In the genomic region with DNA sequence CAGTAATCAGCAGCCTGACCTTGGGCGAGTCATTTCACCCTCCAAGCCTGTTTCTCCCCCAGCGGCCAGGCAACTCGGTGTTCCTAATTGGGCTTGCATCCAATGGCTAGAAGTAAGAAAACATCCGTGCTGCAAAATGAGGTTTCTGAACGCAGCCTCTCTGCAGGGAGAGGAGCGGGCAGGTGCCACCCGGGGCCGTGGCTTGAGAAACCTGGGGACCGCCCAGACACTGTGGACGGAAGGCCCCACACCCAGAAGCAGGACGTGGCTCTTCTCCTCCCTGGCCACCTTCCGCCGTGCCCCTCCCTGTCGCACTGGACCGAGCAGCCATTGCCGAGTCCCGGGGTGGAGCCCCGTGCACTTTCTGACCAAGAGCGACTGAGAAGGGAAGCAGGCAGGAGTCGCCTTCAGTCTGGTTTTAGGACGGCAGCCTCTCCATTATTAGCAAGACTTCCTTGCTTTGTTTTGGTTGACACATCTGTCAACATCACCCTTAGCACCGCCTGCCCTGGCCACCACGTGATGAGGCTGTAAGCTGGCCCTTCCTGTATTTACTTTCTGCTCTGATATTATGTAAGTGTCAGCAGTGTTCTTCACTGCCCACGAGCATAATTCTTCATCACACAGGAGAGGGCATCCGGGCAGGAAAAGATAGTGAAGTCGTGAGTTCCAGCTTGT, we compare ENCODE assay signal across 7 cellular contexts. TPM values are rescaled to one million over a fixed set of nuclear protein-coding genes. Genes with fewer than 3 reads are reported as not detected.
A peak's percentile ranks its signal among the peaks of the same experiment; 100 is the strongest.
DNase-seq lines count a peak whose midpoint lies in the region; ATAC-seq and TF ChIP-seq lines count a peak whose summit lies in the region.

No MANE protein-coding gene starts in this region.

- peak overlapping the region; percentile 98 for H3K27ac Mint-ChIP-seq in activated naive CD4-positive, alpha-beta T cell treated with anti-CD3 and anti-CD28 coated beads for 36 hours
- peak overlapping the region; percentile 87 to 98 (median 97) for H3K27ac Mint-ChIP-seq in nephron

- peaks cover 51% of the 10 kb centered on the region for H3K36me3 Mint-ChIP-seq in activated naive CD4-positive, alpha-beta T cell treated with anti-CD3 and anti-CD28 coated beads for 36 hours (ENCODE audit: low read depth)
- H3K36me3 Mint-ChIP-seq in nephron (ENCODE audit: low read depth): peaks cover 27% of the 10 kb centered on the region

- CTCF ChIA-PET in activated naive CD4-positive, alpha-beta T cell treated with anti-CD3 and anti-CD28 coated beads for 36 hours (lab: Charles Lee): no interaction called here

- H3K27me3 Mint-ChIP-seq in activated naive CD4-positive, alpha-beta T cell treated with anti-CD3 and anti-CD28 coated beads for 36 hours (ENCODE audit: low read depth): no peaks in the 10 kb centered on the region
- no peaks in the 10 kb centered on the region for H3K27me3 Mint-ChIP-seq in nephron (ENCODE audit: low read depth)

- TF ChIP-seq CTCF in foreskin fibroblast (IDR thresholded peaks at IDR 0.05; ENCODE audit: low read depth, low read length) (no peak), nephron (IDR thresholded peaks at IDR 0.05; ENCODE audit: unreplicated experiment in 3 of 3) (no peak)

- peak; percentile 16 for ATAC-seq in HG03196 (IDR thresholded peaks at IDR 0.05; ENCODE audit: unreplicated experiment)

- H3K4me3 ChIP-seq in GM08714 (ENCODE audit: low read length): peak overlapping the region; percentile 83
- H3K4me3 ChIP-seq in foreskin fibroblast (ENCODE audit: low read depth in 1 of 2, low read length in 2 of 2): peak overlapping the region; percentile 79 to 95

- no peaks in the 10 kb centered on the region for H3K9me3 Mint-ChIP-seq in activated naive CD4-positive, alpha-beta T cell treated with anti-CD3 and anti-CD28 coated beads for 36 hours
- no peaks in the 10 kb centered on the region for H3K9me3 Mint-ChIP-seq in nephron

- peaks cover 45% of the 10 kb centered on the region for H3K4me1 Mint-ChIP-seq in activated naive CD4-positive, alpha-beta T cell treated with anti-CD3 and anti-CD28 coated beads for 36 hours (ENCODE audit: low read depth)
- peaks cover 51% of the 10 kb centered on the region for H3K4me1 Mint-ChIP-seq in nephron

- peak overlapping the region; percentile 98 for H3K4me3 Mint-ChIP-seq in activated naive CD4-positive, alpha-beta T cell treated with anti-CD3 and anti-CD28 coated beads for 36 hours
- peak overlapping the region; percentile 93 to 99 (median 98) for H3K4me3 Mint-ChIP-seq in nephron

- DNase-seq in OCI-M1 (lab: John Stamatoyannopoulos, UW) (peak; percentile 70), foreskin fibroblast (peak; percentile 63 to 80), ureter (ENCODE audit: low spot score) (peak; percentile 83)
- peak; percentile 59 for DNase-seq in activated naive CD4-positive, alpha-beta T cell treated with anti-CD3 and anti-CD28 coated beads for 36 hours

- intact Hi-C loops in activated naive CD4-positive, alpha-beta T cell treated with anti-CD3 and anti-CD28 coated beads for 36 hours (cut with micrococcal nuclease): loop anchor here (1.0 to 10.0 kb wide), 10 partner anchors 13 to 602 kb away; partner anchors contain the start of genes CCDC102A, MT1X and NUP93

RNA-seq across cellular contexts. Expression of gene HERPUD1, which starts 0.8 kb away (rescaled TPM):
- 100 to 1,000 TPM; 118 to 120 TPM for total RNA-seq in activated naive CD4-positive, alpha-beta T cell treated with anti-CD3 and anti-CD28 coated beads for 36 hours
- 171 TPM for total RNA-seq in ureter

RNA-seq across cellular contexts. Expression of gene CETP, which starts 29.0 kb away (rescaled TPM):
- total RNA-seq in activated naive CD4-positive, alpha-beta T cell treated with anti-CD3 and anti-CD28 coated beads for 36 hours: not detected
- total RNA-seq in ureter: 0.42 TPM

RNA-seq across cellular contexts. Expression of gene NLRC5, which starts 56.6 kb away (rescaled TPM):
- 100 to 1,000 TPM; 104 to 119 TPM for total RNA-seq in activated naive CD4-positive, alpha-beta T cell treated with anti-CD3 and anti-CD28 coated beads for 36 hours
- total RNA-seq in ureter: 50.1 TPM

Comparison
In these comparisons a context has a peak if more than half of its experiments do, and no peak if none do; other contexts are left out.
1. Peak in every context shown above with its lines: DNase-seq, ATAC-seq and H3K4me3 ChIP-seq.